8 cellular contexts compared by ENCODE assay signal in genomic region chr6:143510991-143511891, GRCh38. TPM values are rescaled to one million over a fixed set of nuclear protein-coding genes. Genes with fewer than 3 reads are reported as not detected.
A peak's percentile ranks its signal among the peaks of the same experiment; 100 is the strongest.
DNase-seq lines count a peak whose midpoint lies in the region; ATAC-seq, FAIRE-seq and TF ChIP-seq lines count a peak whose summit lies in the region.

A gene with protein sequence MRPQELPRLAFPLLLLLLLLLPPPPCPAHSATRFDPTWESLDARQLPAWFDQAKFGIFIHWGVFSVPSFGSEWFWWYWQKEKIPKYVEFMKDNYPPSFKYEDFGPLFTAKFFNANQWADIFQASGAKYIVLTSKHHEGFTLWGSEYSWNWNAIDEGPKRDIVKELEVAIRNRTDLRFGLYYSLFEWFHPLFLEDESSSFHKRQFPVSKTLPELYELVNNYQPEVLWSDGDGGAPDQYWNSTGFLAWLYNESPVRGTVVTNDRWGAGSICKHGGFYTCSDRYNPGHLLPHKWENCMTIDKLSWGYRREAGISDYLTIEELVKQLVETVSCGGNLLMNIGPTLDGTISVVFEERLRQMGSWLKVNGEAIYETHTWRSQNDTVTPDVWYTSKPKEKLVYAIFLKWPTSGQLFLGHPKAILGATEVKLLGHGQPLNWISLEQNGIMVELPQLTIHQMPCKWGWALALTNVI (minus strand): TSS chr6:143511720. CDS start chr6:143511634, 86 bp downstream.

- FAIRE-seq in keratinocyte (lab: Jason Lieb, UNC): peak; percentile 51

- H4K20me1 ChIP-seq in keratinocyte (ENCODE audit: control insufficient read depth, extremely low read depth, insufficient read depth, low read length): no peaks in the 10 kb centered on the region

- peak within 1 kb of the TSS; percentile 75 for H3K9ac ChIP-seq in keratinocyte (ENCODE audit: control insufficient read depth, extremely low read depth, insufficient read depth, low read length)

- no peak within 1 kb of the TSS for H3K27ac ChIP-seq in keratinocyte (ENCODE audit: control insufficient read depth, insufficient read depth, low read length)

- DNase-seq in HFF-Myc (ENCODE audit: extremely low read depth, low read depth) (peak; percentile 56), NCI-H146 treated with DMSO at 0.1 percent for 48 hours (lab: John Stamatoyannopoulos, UW; ENCODE audit: unreplicated experiment) (peak; percentile 83), cerebellum (ENCODE audit: low spot score) (peak; percentile 82), keratinocyte (ENCODE audit: low read depth, low spot score) (no peak)
- peak; percentile 49 to 54 for DNase-seq in activated CD4-positive, alpha-beta T cell treated with anti-CD3 and anti-CD28 coated beads for 24 hours (ENCODE audit: low read depth in 2 of 2)
- peak; percentile 65 for DNase-seq in stimulated activated CD4-positive, alpha-beta T cell treated with anti-CD3 and anti-CD28 coated beads, Interleukin-12 subunit alpha, Interleukin-12 subunit beta, amount 100 ng/mL, for 4 hours

- H3K4me1 ChIP-seq in keratinocyte (ENCODE audit: control insufficient read depth, extremely low read depth, insufficient read depth, low read length): peaks cover 10% of the 10 kb centered on the region

- no peaks in the 10 kb centered on the region for H3K9me3 ChIP-seq in keratinocyte (ENCODE audit: control insufficient read depth, low read depth, low read length)

- H3K9me1 ChIP-seq in keratinocyte (ENCODE audit: control insufficient read depth, extremely low read depth, insufficient read depth, low read length): no peaks in the 10 kb centered on the region

- ATAC-seq in HG03097 (IDR thresholded peaks at IDR 0.05; ENCODE audit: low FRiP score, unreplicated experiment): no peak

- peak; percentile 52 for TF ChIP-seq POLR2A in GM10847 (IDR thresholded peaks at IDR 0.05; ENCODE audit: extremely low read depth, insufficient read length)

- no peaks in the 10 kb centered on the region for H3K36me3 ChIP-seq in keratinocyte (ENCODE audit: control insufficient read depth in 2 of 2, extremely low read depth in 1 of 2, insufficient read depth in 2 of 2, low read length in 2 of 2)

- H3K4me2 ChIP-seq in keratinocyte (ENCODE audit: control insufficient read depth, extremely low read depth, insufficient read depth, low read depth, low read length): peak within 1 kb of the TSS; percentile 84

- H3K4me3 ChIP-seq in HFF-Myc (replicated peaks; ENCODE audit: low read depth, low read length) (peak within 1 kb of the TSS; percentile 66), keratinocyte (ENCODE audit: control insufficient read depth in 2 of 3, extremely low read depth in 1 of 3, insufficient read depth in 2 of 3, low read depth in 1 of 3, low read length in 3 of 3) (peak within 1 kb of the TSS; percentile 50 to 73 (median 63))

- H3K27me3 ChIP-seq in keratinocyte (ENCODE audit: control insufficient read depth, extremely low read depth, insufficient read depth, low read length): peaks cover 5% of the 10 kb centered on the region

- H2AFZ ChIP-seq in keratinocyte (ENCODE audit: control insufficient read depth, low read length): peak within 1 kb of the TSS; percentile 99

- dilution Hi-C loops in keratinocyte (cut with MboI; ENCODE audit: extremely low pct_ligation_motif_present, low sequenced_read_pairs): no loop called here

- no peak for TF ChIP-seq CTCF in HFF-Myc (IDR thresholded peaks at IDR 0.05; ENCODE audit: low read depth, low read length, missing control alignments)
- TF ChIP-seq CTCF in keratinocyte (optimal IDR thresholded peaks at IDR 0.05 in 1 of 3, IDR thresholded peaks at IDR 0.05 in 1 of 3, conservative IDR thresholded peaks at IDR 0.05 in 1 of 3; ENCODE audit: extremely low read depth in 1 of 3, insufficient read depth in 2 of 3, low read length in 3 of 3): no peak

- no peaks in the 10 kb centered on the region for H3K79me2 ChIP-seq in keratinocyte (ENCODE audit: control insufficient read depth, insufficient read depth, low read length)

RNA-seq across cellular contexts. Expression of the gene that starts here (rescaled TPM):
- total RNA-seq in cerebellum: 14.2 TPM
- polyA plus RNA-seq in keratinocyte: 10.8 to 14.0 TPM (median 12.5 TPM) in 3 replicates
- polyA plus RNA-seq in keratinocyte (2011; ENCODE audit: low read depth): 6.2 TPM
- polyA plus RNA-seq in keratinocyte (2011; cell fraction: cytosol; rRNA removed): 9.2 and 14.1 TPM in 2 replicates
- polyA plus RNA-seq in keratinocyte (2011; cell fraction: nucleus; rRNA removed): 15.9 and 18.4 TPM in 2 replicates
- 12.5 and 12.9 TPM in 2 replicates for polyA plus RNA-seq in keratinocyte (2012; ENCODE audit: low replicate concordance)
- polyA minus RNA-seq in keratinocyte: 2.3 to 6.8 TPM (median 6.4 TPM) in 3 replicates
- polyA minus RNA-seq in keratinocyte (2011; cell fraction: cytosol; rRNA and poly(A)+ RNA removed): 5.9 TPM
- 4.1 and 8.5 TPM in 2 replicates for polyA minus RNA-seq in keratinocyte (2011; cell fraction: nucleus; rRNA and poly(A)+ RNA removed)
